13 cellular contexts compared by ENCODE assay signal in genomic region chr13:42660367-42660965, GRCh38.
DNase-seq lines count a peak whose midpoint lies in the region; ATAC-seq, FAIRE-seq and TF ChIP-seq lines count a peak whose summit lies in the region.
"Had no signal": no experiment of that assay in that cellular context is flagged by ENCODE, and none has a peak within 500 bp of the region (broad histone marks: within the 10 kb centered on the region; RNA-seq: fewer than 3 reads in every experiment).

No MANE protein-coding gene starts in this region.

- CTCF ChIA-PET in activated CD8-positive, alpha-beta memory T cell treated with anti-CD3 and anti-CD28 coated beads, Interleukin-2, amount 10 ng/mL, durations not matched to agents 7 days and 5 days (lab: Charles Lee): interaction anchor here (0.9 kb wide), 1 partner anchor 10 kb away, joined by 3 read pairs; no protein-coding TSS in a partner anchor

- no peak for ATAC-seq in DND-41 (ENCODE audit: insufficient read depth, low read depth)
- no peak for ATAC-seq in activated CD8-positive, alpha-beta memory T cell treated with anti-CD3 and anti-CD28 coated beads, Interleukin-2, amount 10 ng/mL, durations not matched to agents 7 days and 5 days
- no peak for ATAC-seq in GM21723 (IDR thresholded peaks at IDR 0.05; ENCODE audit: unreplicated experiment)
- ATAC-seq: lower lobe of right lung had no signal

- H3K36me3 Mint-ChIP-seq in activated CD8-positive, alpha-beta memory T cell treated with anti-CD3 and anti-CD28 coated beads, Interleukin-2, amount 10 ng/mL, durations not matched to agents 7 days and 5 days: no peaks in the 10 kb centered on the region

- in situ Hi-C loops in astrocyte of the cerebellum (cut with HindIII; ENCODE audit: low sequenced_read_pairs): no loop called here

- H3K9me3 Mint-ChIP-seq in activated CD8-positive, alpha-beta memory T cell treated with anti-CD3 and anti-CD28 coated beads, Interleukin-2, amount 10 ng/mL, durations not matched to agents 7 days and 5 days (ENCODE audit: low read depth): no peaks in the 10 kb centered on the region
- H3K9me3 Mint-ChIP-seq: activated T-cell treated with anti-CD3 and anti-CD28 coated beads, Interleukin-2, amount 50 U/mL, for 24 hours had no signal

- H3K27me3 ChIP-seq in DND-41 (ENCODE audit: insufficient read depth, low read length, poor library complexity): peaks cover 19% of the 10 kb centered on the region
- H3K27me3 ChIP-seq: pancreas had no signal

- no peak overlapping the region for H3K27ac Mint-ChIP-seq in activated CD8-positive, alpha-beta memory T cell treated with anti-CD3 and anti-CD28 coated beads, Interleukin-2, amount 10 ng/mL, durations not matched to agents 7 days and 5 days
- H3K27ac Mint-ChIP-seq: activated T-cell treated with anti-CD3 and anti-CD28 coated beads, Interleukin-2, amount 50 U/mL, for 24 hours had no signal

- no peak overlapping the region for H2AFZ ChIP-seq in DND-41 (ENCODE audit: low read depth, low read length)

- H4K20me1 ChIP-seq in DND-41 (ENCODE audit: insufficient read depth, low read length): no peaks in the 10 kb centered on the region

- H3K9ac ChIP-seq in DND-41 (ENCODE audit: low read depth, low read length): no peak overlapping the region

- H3K4me1 ChIP-seq in DND-41 (ENCODE audit: insufficient read depth, low read length): no peaks in the 10 kb centered on the region
- H3K4me1 ChIP-seq: lower lobe of right lung, pancreas had no signal

- H3K4me1 Mint-ChIP-seq in activated CD8-positive, alpha-beta memory T cell treated with anti-CD3 and anti-CD28 coated beads, Interleukin-2, amount 10 ng/mL, durations not matched to agents 7 days and 5 days: no peaks in the 10 kb centered on the region
- H3K4me1 Mint-ChIP-seq: central memory CD8-positive, alpha-beta T cell had no signal

- DNase-seq in DND-41 (no peak), LHCN-M2 (ENCODE audit: low read depth) (peak; percentile 10), astrocyte of the cerebellum (ENCODE audit: low read depth) (peak; percentile 20), SW 1271 (lab: John Stamatoyannopoulos, UW) (no peak)
- DNase-seq in activated CD8-positive, alpha-beta memory T cell treated with anti-CD3 and anti-CD28 coated beads, Interleukin-2, amount 10 ng/mL, durations not matched to agents 7 days and 5 days: no peak
- no peak for DNase-seq in stimulated activated CD4-positive, alpha-beta T cell treated with anti-CD3 and anti-CD28 coated beads, Interleukin-4, amount 100 ng/mL, for 24 hours
- DNase-seq: activated T-cell treated with anti-CD3 and anti-CD28 coated beads, Interleukin-2, amount 50 U/mL, for 24 hours; lower lobe of right lung; pancreas; substantia nigra had no signal

- no peaks in the 10 kb centered on the region for H3K79me2 ChIP-seq in DND-41 (ENCODE audit: insufficient read depth, low read length)

- peaks cover 59% of the 10 kb centered on the region for H3K27me3 Mint-ChIP-seq in activated CD8-positive, alpha-beta memory T cell treated with anti-CD3 and anti-CD28 coated beads, Interleukin-2, amount 10 ng/mL, durations not matched to agents 7 days and 5 days

- peak; percentile 49 for FAIRE-seq in islet of Langerhans (lab: Jason Lieb, UNC)
- FAIRE-seq: pancreas had no signal

- H3K27ac ChIP-seq in DND-41 (ENCODE audit: low read length): no peak overlapping the region
- H3K27ac ChIP-seq: lower lobe of right lung, pancreas had no signal

- H3K9me3 ChIP-seq in DND-41 (ENCODE audit: insufficient read depth, low read length, severe bottlenecking): no peaks in the 10 kb centered on the region
- H3K9me3 ChIP-seq: lower lobe of right lung, pancreas had no signal

- no peak overlapping the region for H3K4me3 Mint-ChIP-seq in activated CD8-positive, alpha-beta memory T cell treated with anti-CD3 and anti-CD28 coated beads, Interleukin-2, amount 10 ng/mL, durations not matched to agents 7 days and 5 days
- H3K4me3 Mint-ChIP-seq: activated T-cell treated with anti-CD3 and anti-CD28 coated beads, Interleukin-2, amount 50 U/mL, for 24 hours; central memory CD8-positive, alpha-beta T cell had no signal

- H3K4me3 ChIP-seq in DND-41 (ENCODE audit: low read depth in 1 of 2, low read length in 2 of 2) (no peak overlapping the region), astrocyte of the cerebellum (ENCODE audit: low read depth, low read length) (no peak overlapping the region)
- H3K4me3 ChIP-seq: lower lobe of right lung, pancreas had no signal

- no peak overlapping the region for H3K4me2 ChIP-seq in DND-41 (ENCODE audit: insufficient read depth, low read length)

- H3K36me3 ChIP-seq in DND-41 (ENCODE audit: insufficient read depth, low read length): no peaks in the 10 kb centered on the region
- H3K36me3 ChIP-seq: lower lobe of right lung, pancreas had no signal

- peak; percentile 14 for TF ChIP-seq CTCF in DND-41 (IDR thresholded peaks at IDR 0.05; ENCODE audit: borderline replicate concordance, extremely low read depth, low read length, poor library complexity, severe bottlenecking)
- TF ChIP-seq CTCF in astrocyte of the cerebellum (IDR thresholded peaks at IDR 0.05; ENCODE audit: low read depth, low read length, missing control alignments): no peak

Comparison
In these comparisons a context has a peak if more than half of its experiments do, and no peak if none do; other contexts are left out.
1. DNase-seq: peak in LHCN-M2 (single experiment) and astrocyte of the cerebellum (single experiment); none in DND-41 (single experiment), SW 1271 (0 of 2), activated CD8-positive, alpha-beta memory T cell treated with anti-CD3 and anti-CD28 coated beads, Interleukin-2, amount 10 ng/mL, durations not matched to agents 7 days and 5 days (single experiment) and stimulated activated CD4-positive, alpha-beta T cell treated with anti-CD3 and anti-CD28 coated beads, Interleukin-4, amount 100 ng/mL, for 24 hours (single experiment).